In genomic region chr11:126210871-126211235, GRCh38 we compare ENCODE assay signal across 8 cellular contexts. TPM values are rescaled to one million over a fixed set of nuclear protein-coding genes. Genes with fewer than 3 reads are reported as not detected.
A peak's percentile ranks its signal among the peaks of the same experiment; 100 is the strongest.
DNase-seq lines count a peak whose midpoint lies in the region; ATAC-seq and TF ChIP-seq lines count a peak whose summit lies in the region.

No MANE protein-coding gene starts in this region.

- H3K27me3 ChIP-seq in esophagus squamous epithelium = no peaks in the 10 kb centered on the region

- no peaks in the 10 kb centered on the region for H3K9me3 Mint-ChIP-seq in progenitor cell of endocrine pancreas (ENCODE audit: low read depth)

- H3K4me1 Mint-ChIP-seq in progenitor cell of endocrine pancreas (ENCODE audit: low read depth) = peaks cover 20% of the 10 kb centered on the region

- H3K4me3 Mint-ChIP-seq in progenitor cell of endocrine pancreas (ENCODE audit: low read depth) = peak overlapping the region; percentile 98

- H3K36me3 ChIP-seq in esophagus squamous epithelium = peaks cover 0 to 41% (median 17%) of the 10 kb centered on the region in 3 donors

- peak overlapping the region; percentile 71 for H3K4me3 ChIP-seq in GM12864 (ENCODE audit: low read depth, low read length)
- H3K4me3 ChIP-seq in esophagus squamous epithelium = peak overlapping the region; percentile 67 to 78 (median 74)

- peak overlapping the region; percentile 100 for H3K27ac Mint-ChIP-seq in progenitor cell of endocrine pancreas

- H3K9me3 ChIP-seq in esophagus squamous epithelium = no peaks in the 10 kb centered on the region

- ATAC-seq in HG02610 (IDR thresholded peaks at IDR 0.05; ENCODE audit: unreplicated experiment) = no peak

- no peaks in the 10 kb centered on the region for H3K27me3 Mint-ChIP-seq in progenitor cell of endocrine pancreas

- peaks cover 7% of the 10 kb centered on the region for H3K36me3 Mint-ChIP-seq in progenitor cell of endocrine pancreas (ENCODE audit: insufficient read depth)

- peaks cover 11 to 46% (median 26%) of the 10 kb centered on the region in 3 donors for H3K4me1 ChIP-seq in esophagus squamous epithelium

- TF ChIP-seq CTCF in GM12864 (IDR thresholded peaks at IDR 0.05; ENCODE audit: low read depth, low read length, missing control alignments) (no peak), esophagus squamous epithelium (IDR thresholded peaks at IDR 0.05) (no peak), progenitor cell of endocrine pancreas (IDR thresholded peaks at IDR 0.05; ENCODE audit: unreplicated experiment) (no peak)

- DNase-seq in GM12864 (ENCODE audit: low read depth) (no peak), RKO (ENCODE audit: low spot score) (peak; percentile 26), esophagus squamous epithelium (lab: John Stamatoyannopoulos, UW) (no peak), progenitor cell of endocrine pancreas (ENCODE audit: low spot score, unreplicated experiment) (no peak), NCI-H2171 treated with DMSO at 0.1 percent for 48 hours (lab: John Stamatoyannopoulos, UW) (no peak), NCI-H510A (lab: John Stamatoyannopoulos, UW) (no peak), hippocampal formation (lab: John Stamatoyannopoulos, UW) (no peak)

- H3K27ac ChIP-seq in esophagus squamous epithelium = peak overlapping the region in 3 of 4 donors; percentile 70 to 81 (median 80)

- intact Hi-C loops in esophagus squamous epithelium (cut with DNase I) = loop anchor here (5.0 kb wide), 1 partner anchor 51 kb away; no protein-coding TSS in a partner anchor

- 3 to 4% methylated on average over 18 to 20 of the region's 20 CpGs for WGBS in esophagus squamous epithelium, 2 donors

- no peak for TF ChIP-seq POLR2A in esophagus squamous epithelium (IDR thresholded peaks at IDR 0.05)

RNA-seq across cellular contexts. Expression of gene RPUSD4, which starts 0.6 kb away (rescaled TPM):
- 10 to 100 TPM; 11.7 to 28.6 (median 18.4) TPM for total RNA-seq in esophagus squamous epithelium
- total RNA-seq in progenitor cell of endocrine pancreas = 41.0 and 44.1 TPM in 2 replicates

RNA-seq across cellular contexts. Expression of gene FAM118B, which starts 0.7 kb away (rescaled TPM):
- total RNA-seq in esophagus squamous epithelium = 10 to 100 TPM in 3 of 4 donors, 1 to 10 TPM in 1; 6.5 to 18.5 (median 13.6) TPM
- 32.4 and 35.2 TPM in 2 replicates for total RNA-seq in progenitor cell of endocrine pancreas

RNA-seq across cellular contexts. Expression of gene SRPRA, which starts 57.8 kb away (rescaled TPM):
- 10 to 100 TPM; 60.2 to 82.0 (median 67.8) TPM for total RNA-seq in esophagus squamous epithelium
- 79.2 and 80.9 TPM in 2 replicates for total RNA-seq in progenitor cell of endocrine pancreas

RNA-seq across cellular contexts. Expression of gene FOXRED1, which starts 58.1 kb away (rescaled TPM):
- total RNA-seq in esophagus squamous epithelium (10 to 100 TPM in 3 of 4 donors, 1 to 10 TPM in 1; 7.5 to 31.4 (median 17.4) TPM), progenitor cell of endocrine pancreas (63.8 and 64.7 TPM in 2 replicates)
